15 cellular contexts compared by ENCODE assay signal in genomic region chr16:56708418-56708817, GRCh38. TPM values are rescaled to one million over a fixed set of nuclear protein-coding genes. Genes with fewer than 3 reads are reported as not detected.
DNase-seq lines count a peak whose midpoint lies in the region; ATAC-seq and TF ChIP-seq lines count a peak whose summit lies in the region.
"Had no signal": no experiment of that assay in that cellular context is flagged by ENCODE, and none has a peak within 500 bp of the region (broad histone marks: within the 10 kb centered on the region; RNA-seq: fewer than 3 reads in every experiment).

No MANE protein-coding gene starts in this region.

- TF ChIP-seq POLR2A in spleen (IDR thresholded peaks at IDR 0.05) (no peak), body of pancreas (IDR thresholded peaks at IDR 0.05) (no peak)

- DNase-seq in activated CD4-positive, alpha-beta T cell treated with anti-CD3 and anti-CD28 coated beads, Interleukin-2, amount 10 ng/mL, durations not matched to agents 7 days and 5 days: peak; percentile 50
- no peak for DNase-seq in activated CD4-positive, alpha-beta T cell treated with anti-CD3 and anti-CD28 coated beads for 1 hour
- no peak for DNase-seq in Panc1 (ENCODE audit: low read depth, low spot score)
- no peak for DNase-seq in spleen
- no peak for DNase-seq in PC-3
- DNase-seq in body of pancreas: no peak
- no peak for DNase-seq in SIG-M5 (lab: John Stamatoyannopoulos, UW)
- DNase-seq: COR-L47, KBM-7, NCI-H1694 had no signal

- H3K9me3 ChIP-seq in Panc1 (ENCODE audit: control insufficient read depth, insufficient read depth, low read depth, low read length) (no peaks in the 10 kb centered on the region), spleen (no peaks in the 10 kb centered on the region), PC-3 (ENCODE audit: low read length) (no peaks in the 10 kb centered on the region), body of pancreas (no peaks in the 10 kb centered on the region)

- no peak overlapping the region for H3K4me3 ChIP-seq in Panc1 (ENCODE audit: low read depth in 2 of 2, low read length in 2 of 2)
- H3K4me3 ChIP-seq in spleen: peak overlapping the region in 5 of 8 donors; percentile 8 to 52 (median 27)
- no peak overlapping the region for H3K4me3 ChIP-seq in PC-3 (ENCODE audit: low read length)
- H3K4me3 ChIP-seq in body of pancreas: no peak overlapping the region
- H3K4me3 ChIP-seq: hepatocyte, smooth muscle cell had no signal

- H3K4me3 Mint-ChIP-seq in activated CD4-positive, alpha-beta T cell treated with anti-CD3 and anti-CD28 coated beads, Interleukin-2, amount 10 ng/mL, durations not matched to agents 7 days and 5 days: peak overlapping the region; percentile 52
- peak overlapping the region; percentile 85 for H3K4me3 Mint-ChIP-seq in activated naive CD8-positive, alpha-beta T cell

- H3K27ac ChIP-seq in Panc1 (ENCODE audit: low read length) (peak overlapping the region; percentile 21; the same call in 1 of the 2 replicates), spleen (peak overlapping the region in 5 of 8 donors; percentile 44 to 78 (median 70)), PC-3 (ENCODE audit: low read length) (no peak overlapping the region), body of pancreas (no peak overlapping the region)
- H3K27ac ChIP-seq: hepatocyte had no signal

- H3K9me2 ChIP-seq in PC-3 (replicated peaks; ENCODE audit: low read length): no peaks in the 10 kb centered on the region

- BruUV-seq in Panc1 (replicated peaks; lab: Mats Ljungman, UMichigan) (no TSS peak), PC-3 (replicated peaks; lab: Mats Ljungman, UMichigan) (no TSS peak)

- intact Hi-C loops in Panc1 (cut with micrococcal nuclease; ENCODE audit: unreplicated experiment): no loop called here
- intact Hi-C loops in spleen (cut with DNase I; ENCODE audit: low total_unique reads): no loop called here
- intact Hi-C loops in PC-3 (cut with micrococcal nuclease): no loop called here
- intact Hi-C loops in body of pancreas (cut with DNase I): loop anchor here (10.0 kb wide), 1 partner anchor 194 kb away; no protein-coding TSS in a partner anchor

- in situ Hi-C loops in Panc1 (cut with HindIII; ENCODE audit: low pct_unique_long_range_greater_than_20kb, low sequenced_read_pairs): no loop called here

- no peaks in the 10 kb centered on the region for H3K27me3 Mint-ChIP-seq in activated CD4-positive, alpha-beta T cell treated with anti-CD3 and anti-CD28 coated beads, Interleukin-2, amount 10 ng/mL, durations not matched to agents 7 days and 5 days
- H3K27me3 Mint-ChIP-seq in activated naive CD8-positive, alpha-beta T cell: no peaks in the 10 kb centered on the region

- no peaks in the 10 kb centered on the region for H3K36me3 ChIP-seq in Panc1 (ENCODE audit: control insufficient read depth, insufficient read depth, low read length)
- no peaks in the 10 kb centered on the region for H3K36me3 ChIP-seq in spleen
- H3K36me3 ChIP-seq in PC-3 (ENCODE audit: low read depth, low read length): no peaks in the 10 kb centered on the region
- H3K36me3 ChIP-seq in body of pancreas (replicated peaks in 1 of 2; ENCODE audit: insufficient read depth in 1 of 2, low read depth in 2 of 2): no peaks in the 10 kb centered on the region

- WGBS in spleen, 5 donors: 73 to 83% (median 81%) methylated on average over 4 of the region's 4 CpGs
- 86 to 91% methylated on average over 4 of the region's 4 CpGs for WGBS in body of pancreas, 2 donors

- H3K27ac Mint-ChIP-seq in activated CD4-positive, alpha-beta T cell treated with anti-CD3 and anti-CD28 coated beads, Interleukin-2, amount 10 ng/mL, durations not matched to agents 7 days and 5 days: peak overlapping the region; percentile 89
- H3K27ac Mint-ChIP-seq in activated naive CD8-positive, alpha-beta T cell: peak overlapping the region; percentile 94

- no peak overlapping the region for H2AFZ ChIP-seq in PC-3 (ENCODE audit: low read length)
- H2AFZ ChIP-seq: hepatocyte had no signal

- no peak overlapping the region for H3K9ac ChIP-seq in PC-3 (ENCODE audit: low read length)

- H3K4me1 ChIP-seq in Panc1 (ENCODE audit: control insufficient read depth, insufficient read depth, low read length): peaks cover 9% of the 10 kb centered on the region; the same call in 1 of the 2 replicates
- peaks cover 0 to 28% (median 8%) of the 10 kb centered on the region in 6 donors for H3K4me1 ChIP-seq in spleen
- H3K4me1 ChIP-seq in PC-3 (ENCODE audit: insufficient read depth, low read length): no peaks in the 10 kb centered on the region
- H3K4me1 ChIP-seq in body of pancreas: no peaks in the 10 kb centered on the region

- POLR2A ChIA-PET in activated CD4-positive, alpha-beta T cell treated with anti-CD3 and anti-CD28 coated beads, Interleukin-2, amount 10 ng/mL, durations not matched to agents 7 days and 5 days (lab: Charles Lee): no interaction called here
- POLR2A ChIA-PET in Panc1 (lab: Charles Lee) (no interaction called here), PC-3 (lab: Charles Lee; ENCODE audit: unreplicated experiment) (no interaction called here)

- TF ChIP-seq CTCF in Panc1 (IDR thresholded peaks at IDR 0.05) (no peak), spleen (IDR thresholded peaks at IDR 0.05 in 8 of 11, conservative IDR thresholded peaks at IDR 0.05 in 3 of 11) (no peak), PC-3 (conservative IDR thresholded peaks at IDR 0.05; ENCODE audit: low read depth, low read length) (no peak), body of pancreas (IDR thresholded peaks at IDR 0.05) (no peak)

- no peaks in the 10 kb centered on the region for H4K20me1 ChIP-seq in PC-3 (ENCODE audit: low read length)

- no peaks in the 10 kb centered on the region for H3F3A ChIP-seq in PC-3 (ENCODE audit: low read length, unreplicated experiment)

- H3K9me3 Mint-ChIP-seq in activated CD4-positive, alpha-beta T cell treated with anti-CD3 and anti-CD28 coated beads, Interleukin-2, amount 10 ng/mL, durations not matched to agents 7 days and 5 days: no peaks in the 10 kb centered on the region
- H3K9me3 Mint-ChIP-seq in activated naive CD8-positive, alpha-beta T cell (ENCODE audit: low read depth): no peaks in the 10 kb centered on the region

- no peaks in the 10 kb centered on the region for H3K27me3 ChIP-seq in Panc1 (ENCODE audit: control insufficient read depth, insufficient read depth, low read length)
- no peaks in the 10 kb centered on the region for H3K27me3 ChIP-seq in spleen (replicated peaks in 1 of 7)
- H3K27me3 ChIP-seq in PC-3 (ENCODE audit: low read length): no peaks in the 10 kb centered on the region
- no peaks in the 10 kb centered on the region for H3K27me3 ChIP-seq in body of pancreas
- H3K27me3 ChIP-seq: hepatocyte had no signal

- H3K79me2 ChIP-seq in PC-3 (ENCODE audit: low read length): no peaks in the 10 kb centered on the region
- H3K79me2 ChIP-seq: hepatocyte had no signal

- H3K4me2 ChIP-seq in PC-3 (ENCODE audit: low read length): no peak overlapping the region
- H3K4me2 ChIP-seq: hepatocyte, smooth muscle cell had no signal

- ATAC-seq in Panc1 (peak; percentile 56; the same call in 1 of the 2 replicates), PC-3 (no peak), body of pancreas (no peak)

- CTCF ChIA-PET in activated CD4-positive, alpha-beta T cell treated with anti-CD3 and anti-CD28 coated beads, Interleukin-2, amount 10 ng/mL, durations not matched to agents 7 days and 5 days (lab: Charles Lee): interaction anchor here (0.6 to 1.4 kb wide), 4 partner anchors 11 to 52 kb away, joined by 3 to 4 read pairs (median 4); no protein-coding TSS in a partner anchor
- CTCF ChIA-PET in Panc1 (lab: Charles Lee): no interaction called here
- CTCF ChIA-PET in PC-3 (lab: Charles Lee): no interaction called here

- H3K4me1 Mint-ChIP-seq in activated CD4-positive, alpha-beta T cell treated with anti-CD3 and anti-CD28 coated beads, Interleukin-2, amount 10 ng/mL, durations not matched to agents 7 days and 5 days: peaks cover 33% of the 10 kb centered on the region
- H3K4me1 Mint-ChIP-seq in activated naive CD8-positive, alpha-beta T cell (ENCODE audit: low read depth): peaks cover 49% of the 10 kb centered on the region

- no peaks in the 10 kb centered on the region for H3K36me3 Mint-ChIP-seq in activated CD4-positive, alpha-beta T cell treated with anti-CD3 and anti-CD28 coated beads, Interleukin-2, amount 10 ng/mL, durations not matched to agents 7 days and 5 days (ENCODE audit: low read depth)
- H3K36me3 Mint-ChIP-seq in activated naive CD8-positive, alpha-beta T cell: peaks cover 5% of the 10 kb centered on the region

RNA-seq across cellular contexts. Expression of gene NUP93, which starts 21.5 kb away (rescaled TPM):
- 10 to 100 TPM; 85.0 to 85.9 TPM for total RNA-seq in activated CD4-positive, alpha-beta T cell treated with anti-CD3 and anti-CD28 coated beads, Interleukin-2, amount 10 ng/mL, durations not matched to agents 7 days and 5 days
- total RNA-seq in Panc1 (2021; ENCODE audit: unreplicated experiment) (88.5 TPM), spleen (100 to 1,000 TPM in 1 of 7 donors, 10 to 100 TPM in 6; 29.2 to 102 (median 69.2) TPM), PC-3 (2014; rRNA removed) (94.5 and 98.6 TPM in 2 replicates), body of pancreas (10 to 100 TPM; 12.2 to 19.1 TPM)
- polyA plus RNA-seq in Panc1 (2012; ENCODE audit: insufficient read length): 72.1 TPM
- polyA plus RNA-seq in spleen: 10 to 100 TPM; 41.1 to 58.3 (median 55.0) TPM

RNA-seq across cellular contexts. Expression of gene MT1X, which starts 26.1 kb away (rescaled TPM):
- 10 to 100 TPM; 57.6 to 59.1 TPM for total RNA-seq in activated CD4-positive, alpha-beta T cell treated with anti-CD3 and anti-CD28 coated beads, Interleukin-2, amount 10 ng/mL, durations not matched to agents 7 days and 5 days
- total RNA-seq in Panc1 (2021; ENCODE audit: unreplicated experiment) (25.9 TPM), spleen (10 to 100 TPM; 13.0 to 28.7 (median 19.4) TPM), PC-3 (2014; rRNA removed) (83.8 and 120 TPM in 2 replicates), body of pancreas (1,000 to 10,000 TPM in 1 of 2 donors, 100 to 1,000 TPM in 1; 430 to 1,140 TPM)
- 60.0 TPM for polyA plus RNA-seq in Panc1 (2012; ENCODE audit: insufficient read length)
- 100 to 1,000 TPM in 1 of 3 donors, 10 to 100 TPM in 2; 36.1 to 113 (median 44.4) TPM for polyA plus RNA-seq in spleen

RNA-seq across cellular contexts. Expression of gene MT1H, which starts 38.8 kb away (rescaled TPM):
- under 1 TPM; 0.62 TPM for total RNA-seq in activated CD4-positive, alpha-beta T cell treated with anti-CD3 and anti-CD28 coated beads, Interleukin-2, amount 10 ng/mL, durations not matched to agents 7 days and 5 days
- total RNA-seq in Panc1 (2021; ENCODE audit: unreplicated experiment) (not detected), spleen (not detected), PC-3 (2014; rRNA removed) (not detected in 2 replicates), body of pancreas (1 to 10 TPM; 4.9 to 8.8 TPM)
- polyA plus RNA-seq in Panc1 (2012; ENCODE audit: insufficient read length): not detected
- polyA plus RNA-seq in spleen: 1 to 10 TPM in 1 of 3 donors, under 1 TPM in 2; 0.54 to 1.1 (median 0.96) TPM
- total RNA-seq: hepatocyte, NCI-H460, smooth muscle cell, temporal lobe had no signal
- polyA plus RNA-seq: smooth muscle cell had no signal

RNA-seq across cellular contexts. Expression of gene MT1G, which starts 40.6 kb away (rescaled TPM):
- total RNA-seq in activated CD4-positive, alpha-beta T cell treated with anti-CD3 and anti-CD28 coated beads, Interleukin-2, amount 10 ng/mL, durations not matched to agents 7 days and 5 days: 10 to 100 TPM in 1 of 2 experiments, 1 to 10 TPM in 1; 8.0 to 10.2 TPM
- 2.2 TPM for total RNA-seq in Panc1 (2021; ENCODE audit: unreplicated experiment)
- not detected for polyA plus RNA-seq in Panc1 (2012; ENCODE audit: insufficient read length)
- total RNA-seq in spleen: 1 to 10 TPM in 2 of 7 donors, not detected in 5; 1.1 to 3.9 TPM
- 10 to 100 TPM in 2 of 3 donors, 1 to 10 TPM in 1; 3.2 to 12.2 (median 12.1) TPM for polyA plus RNA-seq in spleen
- total RNA-seq in PC-3 (2014; rRNA removed): not detected in 2 replicates
- total RNA-seq in body of pancreas: 100 to 1,000 TPM in 1 of 2 donors, 10 to 100 TPM in 1; 95.2 to 413 TPM
- total RNA-seq: NCI-H460, smooth muscle cell had no signal
- polyA plus RNA-seq: smooth muscle cell had no signal

RNA-seq across cellular contexts. Expression of gene MT1F, which starts 50.7 kb away (rescaled TPM):
- total RNA-seq in activated CD4-positive, alpha-beta T cell treated with anti-CD3 and anti-CD28 coated beads, Interleukin-2, amount 10 ng/mL, durations not matched to agents 7 days and 5 days: 10 to 100 TPM; 19.6 to 24.3 TPM
- total RNA-seq in Panc1 (2021; ENCODE audit: unreplicated experiment): 2.1 TPM
- polyA plus RNA-seq in Panc1 (2012; ENCODE audit: insufficient read length): 7.3 TPM
- 10 to 100 TPM in 6 of 7 donors, 1 to 10 TPM in 1; 6.4 to 21.0 (median 13.6) TPM for total RNA-seq in spleen
- 10 to 100 TPM; 16.6 to 20.1 (median 19.4) TPM for polyA plus RNA-seq in spleen
- 15.2 and 27.3 TPM in 2 replicates for total RNA-seq in PC-3 (2014; rRNA removed)
- total RNA-seq in body of pancreas: 10 to 100 TPM; 27.5 to 92.0 TPM

Comparison
In these comparisons a context has a peak if more than half of its experiments do, and no peak if none do; other contexts are left out.
1. H3K27ac ChIP-seq: peak in Panc1 (single experiment) and spleen (5 of 8); none in PC-3 (single experiment) and body of pancreas (0 of 4).
2. H3K4me3 ChIP-seq: peak in spleen (5 of 8); none in Panc1 (0 of 2), PC-3 (single experiment) and body of pancreas (0 of 2).